In genomic region chr15:68818088-68818670, GRCh38 we compare ENCODE assay signal across 8 cellular contexts. TPM values are rescaled to one million over a fixed set of nuclear protein-coding genes. Genes with fewer than 3 reads are reported as not detected.
DNase-seq lines count a peak whose midpoint lies in the region; ATAC-seq and TF ChIP-seq lines count a peak whose summit lies in the region.

No MANE protein-coding gene starts in this region.

- H3K4me3 ChIP-seq in HFF-Myc (replicated peaks; ENCODE audit: low read depth, low read length) = peak overlapping the region; percentile 57

- H3K27ac ChIP-seq in C4-2B (peak overlapping the region; percentile 97), epithelial cell of prostate (peak overlapping the region; percentile 85)

- TF ChIP-seq CTCF in C4-2B (conservative IDR thresholded peaks at IDR 0.05) (no peak), HFF-Myc (IDR thresholded peaks at IDR 0.05; ENCODE audit: low read depth, low read length, missing control alignments) (no peak)

- no peak for ATAC-seq in GM21529 (IDR thresholded peaks at IDR 0.05; ENCODE audit: unreplicated experiment)

- DNase-seq in HFF-Myc (ENCODE audit: extremely low read depth, low read depth) (no peak), NOMO-1 (lab: John Stamatoyannopoulos, UW; ENCODE audit: unreplicated experiment in 2 of 2) (peak; percentile 46 to 66), activated T-cell treated with anti-CD3 and anti-CD28 coated beads for 4 hours (peak; percentile 70), epithelial cell of prostate (ENCODE audit: low read depth, low spot score) (no peak), mucosa of gallbladder (ENCODE audit: low spot score) (peak; percentile 63)
- DNase-seq in stimulated activated CD8-positive, alpha-beta memory T cell treated with anti-CD3 and anti-CD28 coated beads, Interleukin-7, amount 100 ng/mL, for 24 hours (ENCODE audit: low read depth) = peak; percentile 30

RNA-seq across cellular contexts. Expression of gene ANP32A, which starts 2.5 kb away (rescaled TPM):
- 101 TPM for total RNA-seq in mucosa of gallbladder

Comparison
In these comparisons a context has a peak if more than half of its experiments do, and no peak if none do; other contexts are left out.
1. DNase-seq: peak in NOMO-1 (2 of 2), activated T-cell treated with anti-CD3 and anti-CD28 coated beads for 4 hours (single experiment), mucosa of gallbladder (single experiment) and stimulated activated CD8-positive, alpha-beta memory T cell treated with anti-CD3 and anti-CD28 coated beads, Interleukin-7, amount 100 ng/mL, for 24 hours (single experiment); none in HFF-Myc (single experiment) and epithelial cell of prostate (single experiment).